1 cellular context compared by ENCODE assay signal in the genomic region with DNA sequence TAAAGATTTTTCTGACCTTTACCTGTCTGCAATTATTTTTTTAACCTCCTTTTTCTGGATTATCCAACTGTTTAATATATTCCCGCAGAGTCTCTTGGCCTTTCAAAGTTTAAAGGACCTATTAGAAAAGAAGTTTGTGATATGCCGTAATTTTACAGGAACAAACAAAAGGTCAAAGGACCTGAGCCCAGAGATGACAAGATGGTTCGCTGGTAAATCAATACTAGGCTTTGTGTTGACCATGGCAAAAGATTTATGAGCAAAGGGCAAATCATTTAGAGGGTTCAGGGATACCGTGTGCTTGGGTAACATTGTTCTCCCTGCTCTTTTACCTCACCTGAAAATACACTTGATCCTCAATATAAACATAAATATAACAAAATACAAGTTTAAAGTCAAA.
TF ChIP-seq lines count a peak whose summit lies in the region.

No MANE protein-coding gene starts in this region.

TF ChIP-seq in HepG2, 621 proteins besides CTCF, POLR2A, EP300 and RAD21 (continued from another document and continues in another):
- TF ChIP-seq YEATS4 (CRISPR knock-in tag; IDR thresholded peaks at IDR 0.05; ENCODE audit: borderline replicate concordance) (no peak), AHR (CRISPR knock-in tag; IDR thresholded peaks at IDR 0.05) (no peak), ZBTB20 (CRISPR knock-in tag; IDR thresholded peaks at IDR 0.05; ENCODE audit: borderline replicate concordance, low read depth) (peak; percentile 86; the same call in 1 of the 2 replicates), ZNF496 (CRISPR knock-in tag; IDR thresholded peaks at IDR 0.05; ENCODE audit: insufficient replicate concordance) (no peak), EED (CRISPR knock-in tag; IDR thresholded peaks at IDR 0.05) (no peak), RFXAP (CRISPR knock-in tag; IDR thresholded peaks at IDR 0.05; ENCODE audit: borderline replicate concordance) (peak; percentile 58; the same call in 1 of the 2 replicates), ZBTB21 (CRISPR knock-in tag; IDR thresholded peaks at IDR 0.05) (peak; percentile 59), MAFK (conservative IDR thresholded peaks at IDR 0.05 in 1 of 2, IDR thresholded peaks at IDR 0.05 in 1 of 2; ENCODE audit: low read length in 2 of 2) (0 out of 4 replicates have a peak, but pooled peaks of 1 of the 2 experiments have one; percentile 20), CCAR2 (optimal IDR thresholded peaks at IDR 0.05; ENCODE audit: low read depth, low read length) (no peak), ZKSCAN5 (CRISPR knock-in tag; IDR thresholded peaks at IDR 0.05) (no peak), MXD4 (CRISPR knock-in tag; IDR thresholded peaks at IDR 0.05) (no peak), GTF2F1 (IDR thresholded peaks at IDR 0.05; ENCODE audit: low read length) (no peak)
- TF ChIP-seq, protein P1, sequence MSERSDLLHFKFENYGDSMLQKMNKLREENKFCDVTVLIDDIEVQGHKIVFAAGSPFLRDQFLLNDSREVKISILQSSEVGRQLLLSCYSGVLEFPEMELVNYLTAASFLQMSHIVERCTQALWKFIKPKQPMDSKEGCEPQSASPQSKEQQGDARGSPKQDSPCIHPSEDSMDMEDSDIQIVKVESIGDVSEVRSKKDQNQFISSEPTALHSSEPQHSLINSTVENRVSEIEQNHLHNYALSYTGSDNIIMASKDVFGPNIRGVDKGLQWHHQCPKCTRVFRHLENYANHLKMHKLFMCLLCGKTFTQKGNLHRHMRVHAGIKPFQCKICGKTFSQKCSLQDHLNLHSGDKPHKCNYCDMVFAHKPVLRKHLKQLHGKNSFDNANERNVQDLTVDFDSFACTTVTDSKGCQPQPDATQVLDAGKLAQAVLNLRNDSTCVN (CRISPR knock-in tag; IDR thresholded peaks at IDR 0.05; ENCODE audit: borderline replicate concordance): peak; percentile 84; the same call in 1 of the 2 replicates
- TF ChIP-seq, protein P2, sequence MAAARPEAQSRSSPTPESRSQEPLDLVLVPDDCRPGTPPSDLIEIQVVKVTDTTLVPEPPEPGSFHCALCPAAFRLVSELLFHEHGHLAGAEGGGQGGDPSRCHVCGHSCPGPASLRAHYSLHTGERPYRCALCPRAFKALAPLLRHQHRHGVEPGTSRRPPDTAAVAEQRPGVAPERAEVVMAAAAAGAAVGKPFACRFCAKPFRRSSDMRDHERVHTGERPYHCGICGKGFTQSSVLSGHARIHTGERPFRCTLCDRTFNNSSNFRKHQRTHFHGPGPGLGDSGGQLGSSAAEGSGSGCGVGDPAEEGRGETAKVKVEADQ (CRISPR knock-in tag; IDR thresholded peaks at IDR 0.05; ENCODE audit: borderline replicate concordance): 0 out of 2 replicates have a peak, but pooled peaks have one; percentile 34
- TF ChIP-seq, protein P3, sequence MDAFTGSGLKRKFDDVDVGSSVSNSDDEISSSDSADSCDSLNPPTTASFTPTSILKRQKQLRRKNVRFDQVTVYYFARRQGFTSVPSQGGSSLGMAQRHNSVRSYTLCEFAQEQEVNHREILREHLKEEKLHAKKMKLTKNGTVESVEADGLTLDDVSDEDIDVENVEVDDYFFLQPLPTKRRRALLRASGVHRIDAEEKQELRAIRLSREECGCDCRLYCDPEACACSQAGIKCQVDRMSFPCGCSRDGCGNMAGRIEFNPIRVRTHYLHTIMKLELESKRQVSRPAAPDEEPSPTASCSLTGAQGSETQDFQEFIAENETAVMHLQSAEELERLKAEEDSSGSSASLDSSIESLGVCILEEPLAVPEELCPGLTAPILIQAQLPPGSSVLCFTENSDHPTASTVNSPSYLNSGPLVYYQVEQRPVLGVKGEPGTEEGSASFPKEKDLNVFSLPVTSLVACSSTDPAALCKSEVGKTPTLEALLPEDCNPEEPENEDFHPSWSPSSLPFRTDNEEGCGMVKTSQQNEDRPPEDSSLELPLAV (CRISPR knock-in tag; conservative IDR thresholded peaks at IDR 0.05; ENCODE audit: low read depth): no peak
- TF ChIP-seq, protein P4, sequence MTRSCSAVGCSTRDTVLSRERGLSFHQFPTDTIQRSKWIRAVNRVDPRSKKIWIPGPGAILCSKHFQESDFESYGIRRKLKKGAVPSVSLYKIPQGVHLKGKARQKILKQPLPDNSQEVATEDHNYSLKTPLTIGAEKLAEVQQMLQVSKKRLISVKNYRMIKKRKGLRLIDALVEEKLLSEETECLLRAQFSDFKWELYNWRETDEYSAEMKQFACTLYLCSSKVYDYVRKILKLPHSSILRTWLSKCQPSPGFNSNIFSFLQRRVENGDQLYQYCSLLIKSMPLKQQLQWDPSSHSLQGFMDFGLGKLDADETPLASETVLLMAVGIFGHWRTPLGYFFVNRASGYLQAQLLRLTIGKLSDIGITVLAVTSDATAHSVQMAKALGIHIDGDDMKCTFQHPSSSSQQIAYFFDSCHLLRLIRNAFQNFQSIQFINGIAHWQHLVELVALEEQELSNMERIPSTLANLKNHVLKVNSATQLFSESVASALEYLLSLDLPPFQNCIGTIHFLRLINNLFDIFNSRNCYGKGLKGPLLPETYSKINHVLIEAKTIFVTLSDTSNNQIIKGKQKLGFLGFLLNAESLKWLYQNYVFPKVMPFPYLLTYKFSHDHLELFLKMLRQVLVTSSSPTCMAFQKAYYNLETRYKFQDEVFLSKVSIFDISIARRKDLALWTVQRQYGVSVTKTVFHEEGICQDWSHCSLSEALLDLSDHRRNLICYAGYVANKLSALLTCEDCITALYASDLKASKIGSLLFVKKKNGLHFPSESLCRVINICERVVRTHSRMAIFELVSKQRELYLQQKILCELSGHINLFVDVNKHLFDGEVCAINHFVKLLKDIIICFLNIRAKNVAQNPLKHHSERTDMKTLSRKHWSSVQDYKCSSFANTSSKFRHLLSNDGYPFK (CRISPR knock-in tag; IDR thresholded peaks at IDR 0.05; ENCODE audit: borderline replicate concordance): no peak
- TF ChIP-seq, protein P5, sequence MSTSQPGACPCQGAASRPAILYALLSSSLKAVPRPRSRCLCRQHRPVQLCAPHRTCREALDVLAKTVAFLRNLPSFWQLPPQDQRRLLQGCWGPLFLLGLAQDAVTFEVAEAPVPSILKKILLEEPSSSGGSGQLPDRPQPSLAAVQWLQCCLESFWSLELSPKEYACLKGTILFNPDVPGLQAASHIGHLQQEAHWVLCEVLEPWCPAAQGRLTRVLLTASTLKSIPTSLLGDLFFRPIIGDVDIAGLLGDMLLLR (CRISPR knock-in tag; IDR thresholded peaks at IDR 0.05): no peak
- TF ChIP-seq, protein P6, sequence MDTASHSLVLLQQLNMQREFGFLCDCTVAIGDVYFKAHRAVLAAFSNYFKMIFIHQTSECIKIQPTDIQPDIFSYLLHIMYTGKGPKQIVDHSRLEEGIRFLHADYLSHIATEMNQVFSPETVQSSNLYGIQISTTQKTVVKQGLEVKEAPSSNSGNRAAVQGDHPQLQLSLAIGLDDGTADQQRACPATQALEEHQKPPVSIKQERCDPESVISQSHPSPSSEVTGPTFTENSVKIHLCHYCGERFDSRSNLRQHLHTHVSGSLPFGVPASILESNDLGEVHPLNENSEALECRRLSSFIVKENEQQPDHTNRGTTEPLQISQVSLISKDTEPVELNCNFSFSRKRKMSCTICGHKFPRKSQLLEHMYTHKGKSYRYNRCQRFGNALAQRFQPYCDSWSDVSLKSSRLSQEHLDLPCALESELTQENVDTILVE (CRISPR knock-in tag; IDR thresholded peaks at IDR 0.05): peak; percentile 87
- TF ChIP-seq, protein P7, sequence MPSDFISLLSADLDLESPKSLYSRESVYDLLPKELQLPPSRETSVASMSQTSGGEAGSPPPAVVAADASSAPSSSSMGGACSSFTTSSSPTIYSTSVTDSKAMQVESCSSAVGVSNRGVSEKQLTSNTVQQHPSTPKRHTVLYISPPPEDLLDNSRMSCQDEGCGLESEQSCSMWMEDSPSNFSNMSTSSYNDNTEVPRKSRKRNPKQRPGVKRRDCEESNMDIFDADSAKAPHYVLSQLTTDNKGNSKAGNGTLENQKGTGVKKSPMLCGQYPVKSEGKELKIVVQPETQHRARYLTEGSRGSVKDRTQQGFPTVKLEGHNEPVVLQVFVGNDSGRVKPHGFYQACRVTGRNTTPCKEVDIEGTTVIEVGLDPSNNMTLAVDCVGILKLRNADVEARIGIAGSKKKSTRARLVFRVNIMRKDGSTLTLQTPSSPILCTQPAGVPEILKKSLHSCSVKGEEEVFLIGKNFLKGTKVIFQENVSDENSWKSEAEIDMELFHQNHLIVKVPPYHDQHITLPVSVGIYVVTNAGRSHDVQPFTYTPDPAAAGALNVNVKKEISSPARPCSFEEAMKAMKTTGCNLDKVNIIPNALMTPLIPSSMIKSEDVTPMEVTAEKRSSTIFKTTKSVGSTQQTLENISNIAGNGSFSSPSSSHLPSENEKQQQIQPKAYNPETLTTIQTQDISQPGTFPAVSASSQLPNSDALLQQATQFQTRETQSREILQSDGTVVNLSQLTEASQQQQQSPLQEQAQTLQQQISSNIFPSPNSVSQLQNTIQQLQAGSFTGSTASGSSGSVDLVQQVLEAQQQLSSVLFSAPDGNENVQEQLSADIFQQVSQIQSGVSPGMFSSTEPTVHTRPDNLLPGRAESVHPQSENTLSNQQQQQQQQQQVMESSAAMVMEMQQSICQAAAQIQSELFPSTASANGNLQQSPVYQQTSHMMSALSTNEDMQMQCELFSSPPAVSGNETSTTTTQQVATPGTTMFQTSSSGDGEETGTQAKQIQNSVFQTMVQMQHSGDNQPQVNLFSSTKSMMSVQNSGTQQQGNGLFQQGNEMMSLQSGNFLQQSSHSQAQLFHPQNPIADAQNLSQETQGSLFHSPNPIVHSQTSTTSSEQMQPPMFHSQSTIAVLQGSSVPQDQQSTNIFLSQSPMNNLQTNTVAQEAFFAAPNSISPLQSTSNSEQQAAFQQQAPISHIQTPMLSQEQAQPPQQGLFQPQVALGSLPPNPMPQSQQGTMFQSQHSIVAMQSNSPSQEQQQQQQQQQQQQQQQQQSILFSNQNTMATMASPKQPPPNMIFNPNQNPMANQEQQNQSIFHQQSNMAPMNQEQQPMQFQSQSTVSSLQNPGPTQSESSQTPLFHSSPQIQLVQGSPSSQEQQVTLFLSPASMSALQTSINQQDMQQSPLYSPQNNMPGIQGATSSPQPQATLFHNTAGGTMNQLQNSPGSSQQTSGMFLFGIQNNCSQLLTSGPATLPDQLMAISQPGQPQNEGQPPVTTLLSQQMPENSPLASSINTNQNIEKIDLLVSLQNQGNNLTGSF (CRISPR knock-in tag; IDR thresholded peaks at IDR 0.05): no peak
- TF ChIP-seq, protein P8, sequence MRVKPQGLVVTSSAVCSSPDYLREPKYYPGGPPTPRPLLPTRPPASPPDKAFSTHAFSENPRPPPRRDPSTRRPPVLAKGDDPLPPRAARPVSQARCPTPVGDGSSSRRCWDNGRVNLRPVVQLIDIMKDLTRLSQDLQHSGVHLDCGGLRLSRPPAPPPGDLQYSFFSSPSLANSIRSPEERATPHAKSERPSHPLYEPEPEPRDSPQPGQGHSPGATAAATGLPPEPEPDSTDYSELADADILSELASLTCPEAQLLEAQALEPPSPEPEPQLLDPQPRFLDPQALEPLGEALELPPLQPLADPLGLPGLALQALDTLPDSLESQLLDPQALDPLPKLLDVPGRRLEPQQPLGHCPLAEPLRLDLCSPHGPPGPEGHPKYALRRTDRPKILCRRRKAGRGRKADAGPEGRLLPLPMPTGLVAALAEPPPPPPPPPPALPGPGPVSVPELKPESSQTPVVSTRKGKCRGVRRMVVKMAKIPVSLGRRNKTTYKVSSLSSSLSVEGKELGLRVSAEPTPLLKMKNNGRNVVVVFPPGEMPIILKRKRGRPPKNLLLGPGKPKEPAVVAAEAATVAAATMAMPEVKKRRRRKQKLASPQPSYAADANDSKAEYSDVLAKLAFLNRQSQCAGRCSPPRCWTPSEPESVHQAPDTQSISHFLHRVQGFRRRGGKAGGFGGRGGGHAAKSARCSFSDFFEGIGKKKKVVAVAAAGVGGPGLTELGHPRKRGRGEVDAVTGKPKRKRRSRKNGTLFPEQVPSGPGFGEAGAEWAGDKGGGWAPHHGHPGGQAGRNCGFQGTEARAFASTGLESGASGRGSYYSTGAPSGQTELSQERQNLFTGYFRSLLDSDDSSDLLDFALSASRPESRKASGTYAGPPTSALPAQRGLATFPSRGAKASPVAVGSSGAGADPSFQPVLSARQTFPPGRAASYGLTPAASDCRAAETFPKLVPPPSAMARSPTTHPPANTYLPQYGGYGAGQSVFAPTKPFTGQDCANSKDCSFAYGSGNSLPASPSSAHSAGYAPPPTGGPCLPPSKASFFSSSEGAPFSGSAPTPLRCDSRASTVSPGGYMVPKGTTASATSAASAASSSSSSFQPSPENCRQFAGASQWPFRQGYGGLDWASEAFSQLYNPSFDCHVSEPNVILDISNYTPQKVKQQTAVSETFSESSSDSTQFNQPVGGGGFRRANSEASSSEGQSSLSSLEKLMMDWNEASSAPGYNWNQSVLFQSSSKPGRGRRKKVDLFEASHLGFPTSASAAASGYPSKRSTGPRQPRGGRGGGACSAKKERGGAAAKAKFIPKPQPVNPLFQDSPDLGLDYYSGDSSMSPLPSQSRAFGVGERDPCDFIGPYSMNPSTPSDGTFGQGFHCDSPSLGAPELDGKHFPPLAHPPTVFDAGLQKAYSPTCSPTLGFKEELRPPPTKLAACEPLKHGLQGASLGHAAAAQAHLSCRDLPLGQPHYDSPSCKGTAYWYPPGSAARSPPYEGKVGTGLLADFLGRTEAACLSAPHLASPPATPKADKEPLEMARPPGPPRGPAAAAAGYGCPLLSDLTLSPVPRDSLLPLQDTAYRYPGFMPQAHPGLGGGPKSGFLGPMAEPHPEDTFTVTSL (CRISPR knock-in tag; IDR thresholded peaks at IDR 0.05; ENCODE audit: borderline replicate concordance): peak; percentile 98
- TF ChIP-seq, protein P9, sequence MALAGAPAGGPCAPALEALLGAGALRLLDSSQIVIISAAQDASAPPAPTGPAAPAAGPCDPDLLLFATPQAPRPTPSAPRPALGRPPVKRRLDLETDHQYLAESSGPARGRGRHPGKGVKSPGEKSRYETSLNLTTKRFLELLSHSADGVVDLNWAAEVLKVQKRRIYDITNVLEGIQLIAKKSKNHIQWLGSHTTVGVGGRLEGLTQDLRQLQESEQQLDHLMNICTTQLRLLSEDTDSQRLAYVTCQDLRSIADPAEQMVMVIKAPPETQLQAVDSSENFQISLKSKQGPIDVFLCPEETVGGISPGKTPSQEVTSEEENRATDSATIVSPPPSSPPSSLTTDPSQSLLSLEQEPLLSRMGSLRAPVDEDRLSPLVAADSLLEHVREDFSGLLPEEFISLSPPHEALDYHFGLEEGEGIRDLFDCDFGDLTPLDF (CRISPR knock-in tag; IDR thresholded peaks at IDR 0.05): no peak
- TF ChIP-seq, protein P10, sequence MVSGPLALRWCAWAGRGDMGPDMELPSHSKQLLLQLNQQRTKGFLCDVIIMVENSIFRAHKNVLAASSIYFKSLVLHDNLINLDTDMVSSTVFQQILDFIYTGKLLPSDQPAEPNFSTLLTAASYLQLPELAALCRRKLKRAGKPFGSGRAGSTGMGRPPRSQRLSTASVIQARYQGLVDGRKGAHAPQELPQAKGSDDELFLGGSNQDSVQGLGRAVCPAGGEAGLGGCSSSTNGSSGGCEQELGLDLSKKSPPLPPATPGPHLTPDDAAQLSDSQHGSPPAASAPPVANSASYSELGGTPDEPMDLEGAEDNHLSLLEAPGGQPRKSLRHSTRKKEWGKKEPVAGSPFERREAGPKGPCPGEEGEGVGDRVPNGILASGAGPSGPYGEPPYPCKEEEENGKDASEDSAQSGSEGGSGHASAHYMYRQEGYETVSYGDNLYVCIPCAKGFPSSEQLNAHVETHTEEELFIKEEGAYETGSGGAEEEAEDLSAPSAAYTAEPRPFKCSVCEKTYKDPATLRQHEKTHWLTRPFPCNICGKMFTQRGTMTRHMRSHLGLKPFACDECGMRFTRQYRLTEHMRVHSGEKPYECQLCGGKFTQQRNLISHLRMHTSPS (CRISPR knock-in tag; IDR thresholded peaks at IDR 0.05; ENCODE audit: low read depth): no peak
